In genomic region chr18:48875942-48876511, GRCh38 we compare ENCODE assay signal across 12 cellular contexts.
DNase-seq lines count a peak whose midpoint lies in the region; ATAC-seq, FAIRE-seq and TF ChIP-seq lines count a peak whose summit lies in the region.
"Had no signal": no experiment of that assay in that cellular context is flagged by ENCODE, and none has a peak within 500 bp of the region (broad histone marks: within the 10 kb centered on the region; RNA-seq: fewer than 3 reads in every experiment).

No MANE protein-coding gene starts in this region.

- peak; percentile 23 for FAIRE-seq in GM12878 (lab: Jason Lieb, UNC)

- no peak; the same call in 1 of the 3 replicates for ATAC-seq in GM12878
- no peak for ATAC-seq in HG03095 (IDR thresholded peaks at IDR 0.05; ENCODE audit: unreplicated experiment)
- no peak for ATAC-seq in left colon
- ATAC-seq: left ventricle myocardium superior had no signal

- POLR2A ChIA-PET in HEK293T (lab: Yijun Ruan, JAX), result no interaction called here
- POLR2A ChIA-PET in GM12878 (lab: Charles Lee), result interaction anchor here (0.6 to 1.5 kb wide), 2 partner anchors 77 to 94 kb away, joined by 4 read pairs; no protein-coding TSS in a partner anchor

- RAD21 ChIA-PET in GM12878 (lab: Charles Lee; ENCODE audit: unreplicated experiment), result interaction anchor here (1.4 kb wide), 1 partner anchor 74 kb away, joined by 3 read pairs; no protein-coding TSS in a partner anchor

- H3K14ac ChIP-seq in mesenchymal stem cell (ENCODE audit: low read length in 2 of 2), result no peak overlapping the region

- H2BK12ac ChIP-seq in mesenchymal stem cell (ENCODE audit: low read length in 2 of 2), result peak overlapping the region; percentile 22 to 95

- H3K27me3 ChIP-seq in GM12878 (replicated peaks in 1 of 2; ENCODE audit: control insufficient read depth in 2 of 2, insufficient read depth in 2 of 2, low read length in 1 of 2), result no peaks in the 10 kb centered on the region
- no peaks in the 10 kb centered on the region for H3K27me3 ChIP-seq in mesenchymal stem cell (ENCODE audit: control insufficient read depth in 1 of 2, insufficient read depth in 1 of 2, low read length in 2 of 2)

- peak overlapping the region; percentile 46 for H2AK5ac ChIP-seq in mesenchymal stem cell (ENCODE audit: low read length, severe bottlenecking)

- H3K4me1 ChIP-seq in GM12878 (ENCODE audit: control insufficient read depth, insufficient read depth, low read length) (no peaks in the 10 kb centered on the region), mesenchymal stem cell (ENCODE audit: control insufficient read depth, insufficient read depth, low read depth, low read length) (peaks cover 48% of the 10 kb centered on the region)

- no peak overlapping the region for H3K9ac ChIP-seq in GM12878 (ENCODE audit: control insufficient read depth, insufficient read depth, low read length)
- H3K9ac ChIP-seq in mesenchymal stem cell (ENCODE audit: low read length), result no peak overlapping the region

- TF ChIP-seq POLR2A in GM12878 (IDR thresholded peaks at IDR 0.05; ENCODE audit: low read depth, low read length), result no peak

- no peak overlapping the region for H4K91ac ChIP-seq in mesenchymal stem cell (ENCODE audit: low read length)

- intact Hi-C loops in GM12878 (cut with micrococcal nuclease; ENCODE audit: unreplicated experiment), result no loop called here
- intact Hi-C loops in left colon (cut with DNase I, micrococcal nuclease), result no loop called here

- H2BK15ac ChIP-seq in mesenchymal stem cell (ENCODE audit: low read depth, poor library complexity, severe bottlenecking), result peak overlapping the region; percentile 93

- peak overlapping the region; percentile 59 to 74 for H3K18ac ChIP-seq in mesenchymal stem cell (ENCODE audit: low read depth in 1 of 2, low read length in 2 of 2)

- no peaks in the 10 kb centered on the region for H3K9me3 ChIP-seq in GM12878 (replicated peaks; ENCODE audit: control insufficient read depth, insufficient read depth, low read length)
- H3K9me3 ChIP-seq in mesenchymal stem cell (ENCODE audit: control insufficient read depth, low read length), result no peaks in the 10 kb centered on the region

- H3K4me3 ChIP-seq in GM12878 (no peak overlapping the region), mesenchymal stem cell (ENCODE audit: insufficient read depth in 1 of 2, low read depth in 1 of 2, low read length in 2 of 2) (no peak overlapping the region)

- H2BK5ac ChIP-seq in mesenchymal stem cell (ENCODE audit: low read depth, low read length, poor library complexity, severe bottlenecking), result no peak overlapping the region

- no peak overlapping the region for H3K27ac ChIP-seq in GM12878 (ENCODE audit: control insufficient read depth, insufficient read depth)
- peak overlapping the region; percentile 15 for H3K27ac ChIP-seq in mesenchymal stem cell (ENCODE audit: low read length, poor library complexity, severe bottlenecking)
- H3K27ac ChIP-seq: HL-60, VCaP had no signal

- H3K36me3 ChIP-seq in GM12878 (ENCODE audit: control insufficient read depth in 2 of 2, insufficient read depth in 2 of 2, low read length in 1 of 2) (no peaks in the 10 kb centered on the region), mesenchymal stem cell (ENCODE audit: control insufficient read depth in 1 of 2, insufficient read depth in 2 of 2, low read depth in 1 of 2, low read length in 2 of 2) (no peaks in the 10 kb centered on the region)

- peak overlapping the region; percentile 48 to 62 for H3K4ac ChIP-seq in mesenchymal stem cell (ENCODE audit: low read depth in 1 of 2, low read length in 2 of 2)

- H3K4me2 ChIP-seq in GM12878 (ENCODE audit: control insufficient read depth, insufficient read depth) (no peak overlapping the region), mesenchymal stem cell (ENCODE audit: low read length, poor library complexity, severe bottlenecking) (no peak overlapping the region)

- H2AFZ ChIP-seq in GM12878 (ENCODE audit: control insufficient read depth, low read depth, low read length), result no peak overlapping the region
- H2AFZ ChIP-seq in mesenchymal stem cell (ENCODE audit: low read depth, low read length), result no peak overlapping the region

- no peak for TF ChIP-seq RAD21 in GM12878 (IDR thresholded peaks at IDR 0.05; ENCODE audit: insufficient read depth, low read depth, low read length)

- 64% methylated on average over 15 of the region's 15 CpGs for WGBS in GM12878 (ENCODE audit: insufficient coverage, insufficient replicate concordance, low lambda C conversion rate, missing lambda C conversion rate)
- WGBS in mesenchymal stem cell, result 78% methylated on average over 15 of the region's 15 CpGs

- CTCF ChIA-PET in HEK293T (lab: Yijun Ruan, JAX) (no interaction called here), GM12878 (lab: Yijun Ruan, JAX) (no interaction called here)

- H3K23ac ChIP-seq in mesenchymal stem cell (ENCODE audit: low read length in 2 of 2), result no peak overlapping the region

- peak overlapping the region; percentile 76 for H4K8ac ChIP-seq in mesenchymal stem cell (ENCODE audit: low read length)

- no TSS peak for BruUV-seq in GM12878 (replicated peaks; lab: Mats Ljungman, UMichigan)

- DNase-seq in ACHN (peak; percentile 20), HEK293T (ENCODE audit: extremely low spot score) (peak; percentile 21), GM12878 (ENCODE audit: low read depth, low spot score) (no peak), mesenchymal stem cell (peak; percentile 46), left colon (no peak), ecto neural progenitor cell (ENCODE audit: low spot score) (no peak), middle frontal gyrus (ENCODE audit: extremely low spot score, low spot score) (no peak)
- DNase-seq: foreskin melanocyte, left ventricle myocardium superior had no signal

- H3K79me1 ChIP-seq in mesenchymal stem cell (replicated peaks; ENCODE audit: low read length, poor library complexity, severe bottlenecking), result peaks cover 1% of the 10 kb centered on the region

- in situ Hi-C loops in ACHN (cut with HindIII; ENCODE audit: low pct_ligation_motif_present, low pct_unique_long_range_greater_than_20kb, low sequenced_read_pairs), result no loop called here
- in situ Hi-C loops in GM12878 (cut with MboI), result no loop called here

- no peak overlapping the region for H2BK120ac ChIP-seq in mesenchymal stem cell (ENCODE audit: low read depth, low read length)

- TF ChIP-seq CTCF in GM12878 (IDR thresholded peaks at IDR 0.05 in 2 of 3, conservative IDR thresholded peaks at IDR 0.05 in 1 of 3; ENCODE audit: control insufficient read depth in 2 of 3, extremely low read depth in 1 of 3, insufficient read depth in 1 of 3, low read depth in 3 of 3, low read length in 3 of 3), result no peak

- SMC1A ChIA-PET in GM12878 (lab: Charles Lee; ENCODE audit: uncharacterized antibody, unreplicated experiment), result interaction anchor here (0.6 to 1.2 kb wide), 3 partner anchors 8 to 573 kb away, joined by 3 read pairs; no protein-coding TSS in a partner anchor

- no peaks in the 10 kb centered on the region for H3K79me2 ChIP-seq in GM12878 (ENCODE audit: control insufficient read depth, insufficient read depth, low read length)

- no peak for TF ChIP-seq EP300 in GM12878 (IDR thresholded peaks at IDR 0.05; ENCODE audit: borderline replicate concordance in 1 of 2, control insufficient read depth in 1 of 2, low read depth in 2 of 2, low read length in 2 of 2)

- H4K20me1 ChIP-seq in GM12878 (ENCODE audit: control insufficient read depth, insufficient read depth), result no peaks in the 10 kb centered on the region

TF ChIP-seq in HEK293T, 16 proteins besides CTCF, POLR2A, EP300 and RAD21 (continues in another document):
- no peak for TF ChIP-seq FOXK2 (IDR thresholded peaks at IDR 0.05)
- TF ChIP-seq PKNOX1 (IDR thresholded peaks at IDR 0.05), result no peak
- no peak for TF ChIP-seq BHLHE40 (IDR thresholded peaks at IDR 0.05; ENCODE audit: borderline replicate concordance)
- TF ChIP-seq HDGF (IDR thresholded peaks at IDR 0.05; ENCODE audit: borderline replicate concordance), result no peak
- TF ChIP-seq FOXM1 (IDR thresholded peaks at IDR 0.05; ENCODE audit: borderline replicate concordance), result no peak
- no peak for TF ChIP-seq ARNT (IDR thresholded peaks at IDR 0.05)
- TF ChIP-seq SUZ12 (IDR thresholded peaks at IDR 0.05), result no peak
- no peak for TF ChIP-seq CTBP1 (IDR thresholded peaks at IDR 0.05; ENCODE audit: borderline replicate concordance)
- TF ChIP-seq L3MBTL2 (conservative IDR thresholded peaks at IDR 0.05), result no peak
- no peak for TF ChIP-seq ELF4 (IDR thresholded peaks at IDR 0.05)
- no peak for TF ChIP-seq ZNF384 (IDR thresholded peaks at IDR 0.05)
- no peak for TF ChIP-seq SP1 (IDR thresholded peaks at IDR 0.05)

TF ChIP-seq in GM12878, 131 proteins besides CTCF, POLR2A, EP300 and RAD21:
- TF ChIP-seq ATF7 (IDR thresholded peaks at IDR 0.05; ENCODE audit: low read depth), result no peak
- no peak for TF ChIP-seq NR2F1 (conservative IDR thresholded peaks at IDR 0.05)
- no peak for TF ChIP-seq LARP7 (IDR thresholded peaks at IDR 0.05)
- no peak for TF ChIP-seq MLLT1 (IDR thresholded peaks at IDR 0.05)
- TF ChIP-seq CHD1 (IDR thresholded peaks at IDR 0.05; ENCODE audit: low read depth, low read length), result no peak
- no peak for TF ChIP-seq ZNF622 (IDR thresholded peaks at IDR 0.05)
- TF ChIP-seq SPI1 (IDR thresholded peaks at IDR 0.05; ENCODE audit: borderline replicate concordance, insufficient read depth, low read depth, low read length), result peak; percentile 95; the same call in 1 of the 2 replicates
- no peak for TF ChIP-seq SMAD5 (IDR thresholded peaks at IDR 0.05; ENCODE audit: low read depth)

Comparison
In these comparisons a context has a peak if more than half of its experiments do, and no peak if none do; other contexts are left out.
1. DNase-seq: peak in ACHN (single experiment), HEK293T (single experiment) and mesenchymal stem cell (single experiment); none in GM12878 (single experiment), left colon (0 of 2), ecto neural progenitor cell (single experiment) and middle frontal gyrus (single experiment).